Comparison of ENCODE assay signal across 38 cellular contexts in the genomic region with DNA sequence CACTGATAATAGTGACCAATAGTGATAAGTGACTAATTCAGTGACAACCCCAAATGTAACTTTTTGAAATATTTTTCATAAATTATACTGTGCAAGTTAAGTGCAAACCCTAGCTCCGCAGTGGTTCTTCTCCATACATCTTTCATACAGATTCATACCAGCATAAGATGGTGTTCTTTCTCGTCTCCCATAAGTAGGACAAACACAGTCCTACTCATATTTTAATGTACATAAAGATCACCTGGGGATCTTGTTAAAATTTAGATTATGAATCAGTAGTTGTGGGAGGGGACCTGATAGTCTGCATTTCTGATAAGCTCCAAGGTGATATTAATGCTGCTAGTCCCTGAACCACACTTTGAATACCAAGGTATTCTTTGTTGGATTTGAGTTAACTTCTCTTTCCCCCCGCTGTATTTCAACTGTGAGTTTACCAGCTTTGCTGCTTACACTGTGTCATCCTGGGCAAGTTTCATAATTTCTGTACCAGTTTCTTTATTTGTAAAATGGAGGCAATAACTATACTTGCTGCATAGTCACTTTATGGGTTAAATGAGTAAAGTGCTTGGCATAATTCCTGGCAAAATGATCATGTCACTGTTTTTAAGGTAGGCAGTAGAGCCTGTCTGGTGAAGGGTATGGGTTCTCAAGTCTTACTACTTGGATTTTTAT.
"Had no signal": no experiment of that assay in that cellular context is flagged by ENCODE, and none has a peak within 500 bp of the region (broad histone marks: within the 10 kb centered on the region; RNA-seq: fewer than 3 reads in every experiment).

No MANE protein-coding gene starts in this region.

- H3K9me3 Mint-ChIP-seq: activated B cell treated with CpG ODN at 0.5 μM for 24 hours; activated CD4-positive, alpha-beta T cell treated with anti-CD3 and anti-CD28 coated beads, Interleukin-2, amount 10 ng/mL, durations not matched to agents 24 days and 14 days; activated naive CD4-positive, alpha-beta T cell treated with anti-CD3 and anti-CD28 coated beads for 36 hours; activated naive CD8-positive, alpha-beta T cell treated with anti-CD3 and anti-CD28 coated beads, Interleukin-2, amount 50 U/mL, for 24 hours had no signal

- H3K4me3 Mint-ChIP-seq: activated B cell treated with CpG ODN at 0.5 μM for 24 hours; activated CD4-positive, alpha-beta T cell treated with anti-CD3 and anti-CD28 coated beads, Interleukin-2, amount 10 ng/mL, durations not matched to agents 24 days and 14 days; activated naive CD4-positive, alpha-beta T cell treated with anti-CD3 and anti-CD28 coated beads for 36 hours; activated naive CD8-positive, alpha-beta T cell; activated naive CD8-positive, alpha-beta T cell treated with anti-CD3 and anti-CD28 coated beads, Interleukin-2, amount 50 U/mL, for 24 hours; brain; T-cell had no signal

- H3K27ac ChIP-seq: PC-9, RWPE1, VCaP had no signal

- H2AFZ ChIP-seq: PC-9 had no signal

- DNase-seq: activated B cell treated with CpG ODN at 0.5 μM for 24 hours; activated CD4-positive, alpha-beta T cell treated with anti-CD3 and anti-CD28 coated beads, Interleukin-2, amount 10 ng/mL, durations not matched to agents 24 days and 14 days; activated CD4-positive, alpha-beta T cell treated with anti-CD3 and anti-CD28 coated beads, Interleukin-2, amount 50 U/mL, for 4 hours; activated CD4-positive, CD25-positive, alpha-beta regulatory T cell treated with anti-CD3 and anti-CD28 coated beads, Interleukin-2, amount 50 U/mL, for 72 hours; activated CD8-positive, alpha-beta memory T cell treated with anti-CD3 and anti-CD28 coated beads, Interleukin-2, amount 50 U/mL, for 4 hours; activated gamma-delta T cell; activated naive CD4-positive, alpha-beta T cell treated with anti-CD3 and anti-CD28 coated beads for 36 hours; activated naive CD8-positive, alpha-beta T cell treated with anti-CD3 and anti-CD28 coated beads, Interleukin-2, amount 50 U/mL, for 24 hours; anterior cingulate cortex; caudate nucleus; cerebellar nuclear complex; Kasumi-1; KG1; MM.1S; MV-4-11; NCI-H1092; NCI-H1436 treated with DMSO at 0.1 percent for 48 hours; NCI-H187; NCI-H2029 treated with DMSO at 0.1 percent for 48 hours; NCI-H2107; NCI-H2171; NCI-H510A; NCI-H526; NCI-H748 treated with DMSO at 0.1 percent for 48 hours; NK-92 treated with Interleukin-12 subunit alpha and Interleukin-12 subunit beta, amount 100 ng/mL, for 24 hours; PC-9; SIG-M5; T-cell; T-helper 9 cell had no signal

- ATAC-seq: activated naive CD8-positive, alpha-beta T cell treated with anti-CD3 and anti-CD28 coated beads, Interleukin-2, amount 50 U/mL, for 24 hours; Right ventricle myocardium inferior; SK-N-SH treated with all-trans-retinoic acid at 6 μM for 48 hours; T-cell had no signal

- H3K4me3 ChIP-seq: PC-9 had no signal

- FAIRE-seq: bronchial epithelial cell, RCC 7860 had no signal

- H3K27ac Mint-ChIP-seq: activated B cell treated with CpG ODN at 0.5 μM for 24 hours; activated CD4-positive, alpha-beta T cell treated with anti-CD3 and anti-CD28 coated beads, Interleukin-2, amount 10 ng/mL, durations not matched to agents 24 days and 14 days; activated naive CD8-positive, alpha-beta T cell; activated naive CD8-positive, alpha-beta T cell treated with anti-CD3 and anti-CD28 coated beads, Interleukin-2, amount 50 U/mL, for 24 hours; activated T-helper 2 cell treated with anti-CD3 and anti-CD28 coated beads, Interferon-gamma antibody, Interleukin-2, Interleukin-4, amounts not matched to agents 10 μg/mL and 5 μg/mL and 100 μg/mL, durations not matched to agents 14 hours and 24 hours and 36 hours; brain; T-cell had no signal

- H3K4me2 ChIP-seq: PC-9 had no signal

- H3K27me3 Mint-ChIP-seq: activated B cell treated with CpG ODN at 0.5 μM for 24 hours; activated CD4-positive, alpha-beta T cell treated with anti-CD3 and anti-CD28 coated beads, Interleukin-2, amount 10 ng/mL, durations not matched to agents 24 days and 14 days; activated naive CD8-positive, alpha-beta T cell; activated naive CD8-positive, alpha-beta T cell treated with anti-CD3 and anti-CD28 coated beads, Interleukin-2, amount 50 U/mL, for 24 hours; brain; T-cell had no signal
